Comparison of ENCODE assay signal across 8 cellular contexts in genomic region chr4:177339794-177340374, GRCh38. TPM values are rescaled to one million over a fixed set of nuclear protein-coding genes. Genes with fewer than 3 reads are reported as not detected.
DNase-seq lines count a peak whose midpoint lies in the region; ATAC-seq, FAIRE-seq and TF ChIP-seq lines count a peak whose summit lies in the region.

No MANE protein-coding gene starts in this region.

- peak overlapping the region; percentile 49; the same call in 1 of the 2 replicates for H2AFZ ChIP-seq in GM12878 (ENCODE audit: control insufficient read depth, low read depth, low read length)

- no peaks in the 10 kb centered on the region; a peak in 1 of 4 replicates for H3K36me3 ChIP-seq in GM12878 (ENCODE audit: control insufficient read depth in 2 of 2, insufficient read depth in 2 of 2, low read length in 1 of 2)
- no peaks in the 10 kb centered on the region for H3K36me3 ChIP-seq in kidney (ENCODE audit: control insufficient read depth in 1 of 2, insufficient read depth in 2 of 2, low read length in 2 of 2)
- no peaks in the 10 kb centered on the region for H3K36me3 ChIP-seq in upper lobe of right lung

- TF ChIP-seq POLR2A in NB4 (IDR thresholded peaks at IDR 0.05; ENCODE audit: extremely low read depth, insufficient read length) (no peak), GM12878 (IDR thresholded peaks at IDR 0.05; ENCODE audit: low read depth, low read length) (no peak)

- intact Hi-C loops in GM12878 (cut with micrococcal nuclease; ENCODE audit: unreplicated experiment) (loop anchor here (1.0 to 10.0 kb wide), 6 partner anchors 90 to 963 kb away; partner anchors contain the start of gene VEGFC), kidney (cut with DNase I) (loop anchor here (10.0 kb wide), 1 partner anchor 85 kb away; no protein-coding TSS in a partner anchor), upper lobe of right lung (cut with DNase I) (no loop called here)

- H3K9me3 ChIP-seq in GM12878 (replicated peaks; ENCODE audit: control insufficient read depth, insufficient read depth, low read length): no peaks in the 10 kb centered on the region
- H3K9me3 ChIP-seq in kidney (ENCODE audit: control insufficient read depth in 1 of 2, low read length in 2 of 2): no peaks in the 10 kb centered on the region
- no peaks in the 10 kb centered on the region for H3K9me3 ChIP-seq in upper lobe of right lung

- no peak overlapping the region for H3K4me3 ChIP-seq in AG10803 (ENCODE audit: low read length)
- no peak overlapping the region for H3K4me3 ChIP-seq in NB4 (ENCODE audit: low read depth, low read length)
- no peak overlapping the region for H3K4me3 ChIP-seq in GM12878
- no peak overlapping the region for H3K4me3 ChIP-seq in kidney (ENCODE audit: low read length in 2 of 2)
- no peak overlapping the region for H3K4me3 ChIP-seq in upper lobe of right lung

- WGBS in GM12878 (ENCODE audit: insufficient coverage, insufficient replicate concordance, low lambda C conversion rate, missing lambda C conversion rate): 0% methylated on average over 2 of the region's 2 CpGs

- H3K27me3 ChIP-seq in GM12878 (replicated peaks in 1 of 2; ENCODE audit: control insufficient read depth in 2 of 2, insufficient read depth in 2 of 2, low read length in 1 of 2) (no peaks in the 10 kb centered on the region), upper lobe of right lung (no peaks in the 10 kb centered on the region)

- no peak overlapping the region for H3K4me2 ChIP-seq in GM12878 (ENCODE audit: control insufficient read depth, insufficient read depth)

- peak; percentile 90 for TF ChIP-seq CTCF in AG10803 (conservative IDR thresholded peaks at IDR 0.05; ENCODE audit: low read length)
- peak; percentile 65 for TF ChIP-seq CTCF in GM13977 (IDR thresholded peaks at IDR 0.05; ENCODE audit: extremely low read depth, insufficient read depth, missing control alignments)
- peak; percentile 36 for TF ChIP-seq CTCF in NB4 (IDR thresholded peaks at IDR 0.05; ENCODE audit: low read depth, low read length)
- peak; percentile 57 to 61 (median 61); a peak in 5 of 6 replicates for TF ChIP-seq CTCF in GM12878 (IDR thresholded peaks at IDR 0.05 in 2 of 3, conservative IDR thresholded peaks at IDR 0.05 in 1 of 3; ENCODE audit: control insufficient read depth in 2 of 3, extremely low read depth in 1 of 3, insufficient read depth in 1 of 3, low read depth in 3 of 3, low read length in 3 of 3)
- TF ChIP-seq CTCF in kidney (IDR thresholded peaks at IDR 0.05; ENCODE audit: borderline replicate concordance, extremely low read depth, insufficient read depth): peak; percentile 53
- peak; percentile 74 for TF ChIP-seq CTCF in upper lobe of right lung (IDR thresholded peaks at IDR 0.05)

- TF ChIP-seq RAD21 in GM12878 (IDR thresholded peaks at IDR 0.05; ENCODE audit: insufficient read depth, low read depth, low read length): peak; percentile 81

- no peaks in the 10 kb centered on the region for H3K79me2 ChIP-seq in GM12878 (ENCODE audit: control insufficient read depth, insufficient read depth, low read length)

- peak; percentile 74 for FAIRE-seq in GM12878 (lab: Jason Lieb, UNC)
- peak; percentile 81 for FAIRE-seq in kidney (lab: Jason Lieb, UNC)

- CTCF ChIA-PET in GM12878 (lab: Yijun Ruan, JAX): interaction anchor here (1.0 to 6.3 kb wide), 11 partner anchors 10 to 962 kb away, joined by 3 to 65 read pairs (median 6); no protein-coding TSS in a partner anchor

- H3K4me1 ChIP-seq in GM12878 (ENCODE audit: control insufficient read depth, insufficient read depth, low read length): no peaks in the 10 kb centered on the region
- no peaks in the 10 kb centered on the region for H3K4me1 ChIP-seq in kidney (ENCODE audit: control insufficient read depth in 1 of 2, insufficient read depth in 1 of 2, low read depth in 1 of 2, low read length in 2 of 2)
- H3K4me1 ChIP-seq in upper lobe of right lung: no peaks in the 10 kb centered on the region

- POLR2A ChIA-PET in GM12878 (lab: Charles Lee): interaction anchor here (0.5 kb wide), 1 partner anchor 45 kb away, joined by 3 read pairs; no protein-coding TSS in a partner anchor

- RAD21 ChIA-PET in GM12878 (lab: Charles Lee; ENCODE audit: unreplicated experiment): interaction anchor here (1.0 to 4.3 kb wide), 5 partner anchors 87 to 292 kb away, joined by 3 to 30 read pairs (median 4); no protein-coding TSS in a partner anchor

- H4K20me1 ChIP-seq in GM12878 (ENCODE audit: control insufficient read depth, insufficient read depth): no peaks in the 10 kb centered on the region

- DNase-seq in AG10803 (ENCODE audit: low read depth): peak; percentile 58
- peak; percentile 39 for DNase-seq in GM13977 (ENCODE audit: low spot score)
- DNase-seq in NB4 (ENCODE audit: low read depth): peak; percentile 54
- DNase-seq in GM12878 (ENCODE audit: low read depth, low spot score): peak; percentile 4
- no peak for DNase-seq in kidney
- no peak for DNase-seq in upper lobe of right lung
- no peak for DNase-seq in activated CD8-positive, alpha-beta memory T cell treated with anti-CD3 and anti-CD28 coated beads for 24 hours

- no peak for TF ChIP-seq EP300 in GM12878 (IDR thresholded peaks at IDR 0.05; ENCODE audit: borderline replicate concordance in 1 of 2, control insufficient read depth in 1 of 2, low read depth in 2 of 2, low read length in 2 of 2)

- BruUV-seq in GM12878 (replicated peaks; lab: Mats Ljungman, UMichigan): no TSS peak

- in situ Hi-C loops in GM13977 (cut with MboI; ENCODE audit: low pct_unique_long_range_greater_than_20kb, low sequenced_read_pairs, unreplicated experiment) (no loop called here), GM12878 (cut with MboI) (loop anchor here (25.0 kb wide), 1 partner anchor 978 kb away; no protein-coding TSS in a partner anchor)

- ATAC-seq in HG02759 (IDR thresholded peaks at IDR 0.05; ENCODE audit: unreplicated experiment) (peak; percentile 93), GM12878 (peak; percentile 92), upper lobe of right lung (peak; percentile 84)

- H3K27ac ChIP-seq in GM12878 (ENCODE audit: control insufficient read depth, insufficient read depth) (no peak overlapping the region), kidney (ENCODE audit: low read depth in 2 of 2, low read length in 2 of 2) (no peak overlapping the region), upper lobe of right lung (no peak overlapping the region)

- SMC1A ChIA-PET in GM12878 (lab: Charles Lee; ENCODE audit: uncharacterized antibody, unreplicated experiment): interaction anchor here (0.5 to 7.3 kb wide), 13 partner anchors 9 to 701 kb away, joined by 3 to 29 read pairs (median 4); partner anchors contain the start of gene NEIL3

- H3K9ac ChIP-seq in GM12878 (ENCODE audit: control insufficient read depth, insufficient read depth, low read length): no peak overlapping the region
- H3K9ac ChIP-seq in kidney (ENCODE audit: low read length in 2 of 2): no peak overlapping the region

TF ChIP-seq in GM12878, 131 proteins besides CTCF, POLR2A, EP300 and RAD21:
- TF ChIP-seq NR2C1 (IDR thresholded peaks at IDR 0.05) (peak; percentile 54; the same call in 1 of the 2 replicates), SRF (IDR thresholded peaks at IDR 0.05; ENCODE audit: low read depth in 2 of 2, low read length in 2 of 2) (no peak), NR2F1 (conservative IDR thresholded peaks at IDR 0.05) (peak; percentile 87), SMC3 (IDR thresholded peaks at IDR 0.05; ENCODE audit: borderline replicate concordance, low read length) (peak; percentile 64; the same call in 1 of the 2 replicates)
- TF ChIP-seq, protein P1, sequence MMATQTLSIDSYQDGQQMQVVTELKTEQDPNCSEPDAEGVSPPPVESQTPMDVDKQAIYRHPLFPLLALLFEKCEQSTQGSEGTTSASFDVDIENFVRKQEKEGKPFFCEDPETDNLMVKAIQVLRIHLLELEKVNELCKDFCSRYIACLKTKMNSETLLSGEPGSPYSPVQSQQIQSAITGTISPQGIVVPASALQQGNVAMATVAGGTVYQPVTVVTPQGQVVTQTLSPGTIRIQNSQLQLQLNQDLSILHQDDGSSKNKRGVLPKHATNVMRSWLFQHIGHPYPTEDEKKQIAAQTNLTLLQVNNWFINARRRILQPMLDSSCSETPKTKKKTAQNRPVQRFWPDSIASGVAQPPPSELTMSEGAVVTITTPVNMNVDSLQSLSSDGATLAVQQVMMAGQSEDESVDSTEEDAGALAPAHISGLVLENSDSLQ (IDR thresholded peaks at IDR 0.05): peak; percentile 37; the same call in 1 of the 2 replicates

RNA-seq across cellular contexts. Expression of gene NEIL3, which starts 30.2 kb away (rescaled TPM):
- total RNA-seq in GM12878 (2013; cell fraction: nucleolus; rRNA removed): 14.3 and 14.8 TPM in 2 replicates
- total RNA-seq in GM12878 (2014; rRNA removed) (8.5 and 10.7 TPM in 2 replicates), GM12878 (2014; rRNA removed; fragmentation: Illumina TruSeq; extraction: Trizol) (9.7 and 10.6 TPM in 2 replicates), GM12878 (2021) (7.6 and 7.9 TPM in 2 replicates), kidney (0.35 TPM), upper lobe of right lung (0.52 TPM)
- 1.4 TPM for polyA plus RNA-seq in GM12878 (2011; ENCODE audit: low read depth)
- polyA plus RNA-seq in GM12878 (2011; rRNA removed) (13.1 and 18.9 TPM in 2 replicates), GM12878 (2014; fragmentation: Illumina TruSeq; extraction: Trizol) (9.4 and 9.5 TPM in 2 replicates), GM12878 (2014; fragmentation: Nextera tagmentation; extraction: Ambion mirVana) (1 to 10 TPM; 3.0 to 3.4 TPM), GM12878 (2014; rRNA removed) (7.1 and 7.4 TPM in 2 replicates), GM12878 (2016; fragmentation: Nextera tagmentation; extraction: Ambion mirVana) (10 to 100 TPM; 13.5 to 13.8 TPM), kidney (ENCODE audit: insufficient read depth, low read depth, low replicate concordance) (not detected)
- polyA plus RNA-seq in GM12878 (2011; cell fraction: cytosol; rRNA removed): 6.0 and 6.5 TPM in 2 replicates
- polyA plus RNA-seq in GM12878 (2011; cell fraction: nucleus; rRNA removed): 9.4 and 12.9 TPM in 2 replicates
- 1.2 and 4.0 TPM in 2 replicates for polyA plus RNA-seq in GM12878 (2012)
- 10.6 and 12.6 TPM in 2 replicates for polyA minus RNA-seq in GM12878 (2011; rRNA and poly(A)+ RNA removed)
- polyA minus RNA-seq in GM12878 (2011; cell fraction: cytosol; rRNA and poly(A)+ RNA removed): 5.2 and 6.2 TPM in 2 replicates
- polyA minus RNA-seq in GM12878 (2011; cell fraction: nucleus; rRNA and poly(A)+ RNA removed): 12.9 and 21.1 TPM in 2 replicates

Comparison
In these comparisons a context has a peak if more than half of its experiments do, and no peak if none do; other contexts are left out.
1. DNase-seq: peak in AG10803 (single experiment), GM13977 (single experiment), NB4 (single experiment) and GM12878 (single experiment); none in kidney (single experiment), upper lobe of right lung (single experiment) and activated CD8-positive, alpha-beta memory T cell treated with anti-CD3 and anti-CD28 coated beads for 24 hours (single experiment).
2. CTCF ChIP-seq: peak in every context shown above with its lines; median percentile 90 in AG10803; 74 in upper lobe of right lung; 65 in GM13977; 61 in GM12878; 53 in kidney; 36 in NB4.
3. Peak in every context shown above with its lines, with median percentiles within 50 percentile points of each other: ATAC-seq.